Comparison of ENCODE assay signal across 1 cellular context in the genomic region with DNA sequence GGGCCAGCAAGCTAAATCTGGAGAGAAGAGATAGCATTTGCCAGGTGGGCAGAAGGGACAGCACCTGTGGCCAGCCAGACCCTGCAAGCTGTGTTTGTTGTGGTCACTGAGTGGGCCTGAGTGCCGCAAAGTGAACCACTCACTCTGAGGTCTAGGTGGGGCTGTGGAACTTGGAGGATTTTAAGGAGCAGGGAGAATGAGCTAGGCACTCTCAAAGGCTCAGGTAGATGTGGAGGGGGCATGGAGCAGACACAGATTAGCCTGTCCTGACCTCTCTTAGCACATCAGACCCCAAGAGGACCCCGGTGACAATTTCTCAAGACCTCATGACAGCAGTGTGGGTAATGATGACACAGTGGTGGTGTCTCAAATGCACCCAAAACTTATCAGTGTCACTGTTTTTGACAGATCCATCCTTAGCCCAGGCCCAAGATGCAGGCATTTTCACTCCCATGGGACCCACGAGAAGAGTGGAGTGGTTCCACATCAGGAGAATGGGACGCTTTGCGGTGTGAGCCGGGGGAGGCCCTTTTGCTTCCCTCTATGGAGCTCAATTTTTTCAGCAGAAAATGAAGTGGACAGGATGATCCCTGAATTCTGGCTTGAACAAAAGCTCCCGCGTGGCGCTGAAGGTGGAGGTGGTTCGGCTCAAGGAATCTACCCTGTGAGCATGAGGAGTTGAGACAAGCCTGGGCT.
TF ChIP-seq lines count a peak whose summit lies in the region.

No MANE protein-coding gene starts in this region.

TF ChIP-seq in IMR-90, 13 proteins besides CTCF, POLR2A, EP300 and RAD21 (continued from another document):
- TF ChIP-seq, protein P1, sequence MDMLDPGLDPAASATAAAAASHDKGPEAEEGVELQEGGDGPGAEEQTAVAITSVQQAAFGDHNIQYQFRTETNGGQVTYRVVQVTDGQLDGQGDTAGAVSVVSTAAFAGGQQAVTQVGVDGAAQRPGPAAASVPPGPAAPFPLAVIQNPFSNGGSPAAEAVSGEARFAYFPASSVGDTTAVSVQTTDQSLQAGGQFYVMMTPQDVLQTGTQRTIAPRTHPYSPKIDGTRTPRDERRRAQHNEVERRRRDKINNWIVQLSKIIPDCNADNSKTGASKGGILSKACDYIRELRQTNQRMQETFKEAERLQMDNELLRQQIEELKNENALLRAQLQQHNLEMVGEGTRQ (IDR thresholded peaks at IDR 0.05; ENCODE audit: low read depth, low read length) = no peak
- TF ChIP-seq, protein P2, sequence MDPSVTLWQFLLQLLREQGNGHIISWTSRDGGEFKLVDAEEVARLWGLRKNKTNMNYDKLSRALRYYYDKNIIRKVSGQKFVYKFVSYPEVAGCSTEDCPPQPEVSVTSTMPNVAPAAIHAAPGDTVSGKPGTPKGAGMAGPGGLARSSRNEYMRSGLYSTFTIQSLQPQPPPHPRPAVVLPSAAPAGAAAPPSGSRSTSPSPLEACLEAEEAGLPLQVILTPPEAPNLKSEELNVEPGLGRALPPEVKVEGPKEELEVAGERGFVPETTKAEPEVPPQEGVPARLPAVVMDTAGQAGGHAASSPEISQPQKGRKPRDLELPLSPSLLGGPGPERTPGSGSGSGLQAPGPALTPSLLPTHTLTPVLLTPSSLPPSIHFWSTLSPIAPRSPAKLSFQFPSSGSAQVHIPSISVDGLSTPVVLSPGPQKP (IDR thresholded peaks at IDR 0.05; ENCODE audit: borderline replicate concordance, low read depth, low read length) = no peak
- TF ChIP-seq RFX5 (IDR thresholded peaks at IDR 0.05; ENCODE audit: low read depth, low read length) = no peak
- TF ChIP-seq MAZ (IDR thresholded peaks at IDR 0.05; ENCODE audit: borderline replicate concordance, low read depth, low read length) = no peak
- TF ChIP-seq NFE2L2 (IDR thresholded peaks at IDR 0.05; ENCODE audit: low read depth, low read length) = no peak
- TF ChIP-seq BHLHE40 (IDR thresholded peaks at IDR 0.05; ENCODE audit: low read depth, low read length) = no peak
